12 cellular contexts compared by ENCODE assay signal in genomic region chr3:124267406-124267805, GRCh38.
DNase-seq lines count a peak whose midpoint lies in the region; ATAC-seq and TF ChIP-seq lines count a peak whose summit lies in the region.
"Had no signal": no experiment of that assay in that cellular context is flagged by ENCODE, and none has a peak within 500 bp of the region (broad histone marks: within the 10 kb centered on the region; RNA-seq: fewer than 3 reads in every experiment).

No MANE protein-coding gene starts in this region.

- H3K36me3 ChIP-seq in BLaER1 treated with 17β-estradiol and CSF1 and Interleukin-3, amounts not matched to agents 10 nM and 100 nM, result peaks cover 0 to 4% (median 0%) of the 10 kb centered on the region in 11 experiments; a peak in 2 of 22 replicates
- H3K36me3 ChIP-seq in ascending aorta (peaks cover 10 to 16% of the 10 kb centered on the region in 2 donors), gastroesophageal sphincter (no peaks in the 10 kb centered on the region)

- TF ChIP-seq POLR2A in gastroesophageal sphincter (IDR thresholded peaks at IDR 0.05), result no peak

- no peak overlapping the region for H3K4me3 ChIP-seq in BLaER1 treated with 17β-estradiol and CSF1 and Interleukin-3, amounts not matched to agents 10 nM and 100 nM
- H3K4me3 ChIP-seq in ascending aorta, result no peak overlapping the region
- H3K4me3 ChIP-seq in gastroesophageal sphincter, result no peak overlapping the region
- H3K4me3 ChIP-seq: GM23338 had no signal

- no peak for DNase-seq in ascending aorta (ENCODE audit: low spot score in 2 of 2)
- peak; percentile 60 for DNase-seq in renal cortical epithelial cell (ENCODE audit: low read depth)
- DNase-seq in RPMI8226, result no peak
- no peak for DNase-seq in T1000 (lab: John Stamatoyannopoulos, UW)
- DNase-seq in DMS153 treated with DMSO at 0.1 percent for 48 hours (lab: John Stamatoyannopoulos, UW; ENCODE audit: unreplicated experiment), result no peak
- DNase-seq: CD8-positive, alpha-beta T cell; COR-L47; GF-D8; H7 had no signal

- no peak for ATAC-seq in gastroesophageal sphincter
- ATAC-seq: CD8-positive, alpha-beta T cell; GM23338 had no signal

- H3K4me1 ChIP-seq in BLaER1 treated with 17β-estradiol and CSF1 and Interleukin-3, amounts not matched to agents 10 nM and 100 nM, result peaks cover 13 to 47% (median 32%) of the 10 kb centered on the region in 10 experiments
- H3K4me1 ChIP-seq in ascending aorta (peaks cover 5 to 37% of the 10 kb centered on the region in 2 donors), gastroesophageal sphincter (peaks cover 5 to 81% (median 11%) of the 10 kb centered on the region in 3 donors)

- peak overlapping the region in 7 of 11 experiments; percentile 1 to 28 (median 7); a peak in 7 of 22 replicates for H3K4me2 ChIP-seq in BLaER1 treated with 17β-estradiol and CSF1 and Interleukin-3, amounts not matched to agents 10 nM and 100 nM
- H3K4me2 ChIP-seq: GM23338 had no signal

- no peak overlapping the region for H3K9ac ChIP-seq in BLaER1 treated with 17β-estradiol and CSF1 and Interleukin-3, amounts not matched to agents 10 nM and 100 nM

- no peak for TF ChIP-seq EP300 in gastroesophageal sphincter (IDR thresholded peaks at IDR 0.05)

- H3K27me3 ChIP-seq in BLaER1 treated with 17β-estradiol and CSF1 and Interleukin-3, amounts not matched to agents 10 nM and 100 nM, result no peaks in the 10 kb centered on the region
- H3K27me3 ChIP-seq in ascending aorta (no peaks in the 10 kb centered on the region), gastroesophageal sphincter (no peaks in the 10 kb centered on the region)

- intact Hi-C loops in ascending aorta (cut with DNase I), result no loop called here

- H4K20me1 ChIP-seq in BLaER1 treated with 17β-estradiol and CSF1 and Interleukin-3, amounts not matched to agents 10 nM and 100 nM, result no peaks in the 10 kb centered on the region

- no peaks in the 10 kb centered on the region for H3K9me3 ChIP-seq in BLaER1 treated with 17β-estradiol and CSF1 and Interleukin-3, amounts not matched to agents 10 nM and 100 nM (replicated peaks in 1 of 11)
- H3K9me3 ChIP-seq in ascending aorta (no peaks in the 10 kb centered on the region), gastroesophageal sphincter (no peaks in the 10 kb centered on the region)

- TF ChIP-seq CTCF in ascending aorta (IDR thresholded peaks at IDR 0.05) (no peak), gastroesophageal sphincter (IDR thresholded peaks at IDR 0.05) (no peak)

- H3K27ac ChIP-seq in BLaER1 treated with 17β-estradiol and CSF1 and Interleukin-3, amounts not matched to agents 10 nM and 100 nM, result no peak overlapping the region
- peak overlapping the region; percentile 42 to 47 for H3K27ac ChIP-seq in ascending aorta
- H3K27ac ChIP-seq in gastroesophageal sphincter, result peak overlapping the region in 3 of 4 donors; percentile 34 to 82 (median 69)

Comparison
In these comparisons a context has a peak if more than half of its experiments do, and no peak if none do; other contexts are left out.
1. H3K27ac ChIP-seq: peak in ascending aorta (2 of 2) and gastroesophageal sphincter (3 of 4); none in BLaER1 treated with 17β-estradiol and CSF1 and Interleukin-3, amounts not matched to agents 10 nM and 100 nM (0 of 11).